ENCODE assay signal across 35 cellular contexts in genomic region chr9:2743937-2744529, GRCh38. TPM values are rescaled to one million over a fixed set of nuclear protein-coding genes. Genes with fewer than 3 reads are reported as not detected.
"Had no signal": no experiment of that assay in that cellular context is flagged by ENCODE, and none has a peak within 500 bp of the region (broad histone marks: within the 10 kb centered on the region; RNA-seq: fewer than 3 reads in every experiment).

No MANE protein-coding gene starts in this region.

- DNase-seq: activated CD4-positive, alpha-beta T cell treated with anti-CD3 and anti-CD28 coated beads for 1 hour; activated CD4-positive, alpha-beta T cell treated with anti-CD3 and anti-CD28 coated beads for 4 hours; activated CD4-positive, alpha-beta T cell treated with anti-CD3 and anti-CD28 coated beads, Interleukin-2, amount 10 ng/mL, durations not matched to agents 7 days and 5 days; activated CD4-positive, alpha-beta T cell treated with anti-CD3 and anti-CD28 coated beads, Interleukin-2, amount 50 U/mL, for 48 hours; activated CD8-positive, alpha-beta memory T cell treated with anti-CD3 and anti-CD28 coated beads for 24 hours; activated CD8-positive, alpha-beta T cell treated with anti-CD3 and anti-CD28 coated beads for 36 hours; activated effector memory CD4-positive, alpha-beta T cell treated with Interleukin-2 at 50 U/mL for 16 hours; activated gamma-delta T cell treated with Interleukin-2 at 50 U/mL for 16 hours; activated naive CD4-positive, alpha-beta T cell treated with anti-CD3 and anti-CD28 coated beads, Interleukin-2, amount 50 U/mL, for 16 hours; activated naive CD4-positive, alpha-beta T cell treated with Interleukin-2 at 50 U/mL for 16 hours; activated T-cell treated with anti-CD3 and anti-CD28 coated beads, Interleukin-2, amount 50 U/mL, for 4 hours; amygdala; effector CD4-positive, alpha-beta T cell; effector memory CD8-positive, alpha-beta T cell; esophagus squamous epithelium; foreskin melanocyte; heart right ventricle; T-helper 1 cell; T-helper 17 cell; T1000 had no signal

- H3K27me3 ChIP-seq: ascending aorta, breast epithelium, esophagus squamous epithelium, gastroesophageal sphincter, heart right ventricle, hepatocyte had no signal

- H3K79me2 ChIP-seq: hepatocyte had no signal

- H3K4me1 ChIP-seq: ascending aorta, breast epithelium, esophagus squamous epithelium, gastroesophageal sphincter had no signal

- H3K4me3 ChIP-seq: ascending aorta, breast epithelium, coronary artery, esophagus squamous epithelium, gastroesophageal sphincter, heart right ventricle, hepatocyte had no signal

- H3K9me3 ChIP-seq: ascending aorta, breast epithelium, esophagus squamous epithelium, gastroesophageal sphincter, heart right ventricle had no signal

- H3K4me2 ChIP-seq: hepatocyte had no signal

- ATAC-seq: activated CD8-positive, alpha-beta T cell treated with anti-CD3 and anti-CD28 coated beads for 36 hours; activated T-cell treated with anti-CD3 and anti-CD28 coated beads, Interleukin-2, amount 50 U/mL, for 4 hours; activated T-helper 17 cell treated with anti-CD3 and anti-CD28 coated beads, Interleukin-2, amount 50 U/mL, for 72 hours; effector memory CD8-positive, alpha-beta T cell; gastroesophageal sphincter; heart right ventricle; T-helper 17 cell; WTC11 had no signal

- H3K27ac ChIP-seq: ascending aorta, breast epithelium, coronary artery, esophagus squamous epithelium, gastroesophageal sphincter, heart right ventricle, hepatocyte, VCaP had no signal

- H3K36me3 ChIP-seq: breast epithelium, heart right ventricle had no signal

- H2AFZ ChIP-seq: hepatocyte had no signal

RNA-seq across cellular contexts. Expression of gene KCNV2, which starts 26.7 kb away (rescaled TPM):
- total RNA-seq: activated CD4-positive, alpha-beta T cell treated with anti-CD3 and anti-CD28 coated beads, Interleukin-2, amount 10 ng/mL, durations not matched to agents 7 days and 5 days; activated CD8-positive, alpha-beta T cell treated with anti-CD3 and anti-CD28 coated beads for 36 hours; activated T-cell treated with anti-CD3 and anti-CD28 coated beads, Interleukin-2, amount 50 U/mL, for 4 hours; activated T-helper 17 cell treated with anti-CD3 and anti-CD28 coated beads, Interleukin-2, amount 50 U/mL, for 72 hours; ascending aorta; breast epithelium; cardiac septum; cerebellum; esophagus squamous epithelium; fibroblast of lung; fibroblast of villous mesenchyme; gastroesophageal sphincter; glomerular endothelial cell; heart right ventricle; hepatocyte; T-helper 17 cell; WTC11 had no signal
- polyA plus RNA-seq: adipose tissue, esophagus, fibroblast of lung, heart right ventricle had no signal
